Comparison of ENCODE assay signal across 1 cellular context in the genomic region with DNA sequence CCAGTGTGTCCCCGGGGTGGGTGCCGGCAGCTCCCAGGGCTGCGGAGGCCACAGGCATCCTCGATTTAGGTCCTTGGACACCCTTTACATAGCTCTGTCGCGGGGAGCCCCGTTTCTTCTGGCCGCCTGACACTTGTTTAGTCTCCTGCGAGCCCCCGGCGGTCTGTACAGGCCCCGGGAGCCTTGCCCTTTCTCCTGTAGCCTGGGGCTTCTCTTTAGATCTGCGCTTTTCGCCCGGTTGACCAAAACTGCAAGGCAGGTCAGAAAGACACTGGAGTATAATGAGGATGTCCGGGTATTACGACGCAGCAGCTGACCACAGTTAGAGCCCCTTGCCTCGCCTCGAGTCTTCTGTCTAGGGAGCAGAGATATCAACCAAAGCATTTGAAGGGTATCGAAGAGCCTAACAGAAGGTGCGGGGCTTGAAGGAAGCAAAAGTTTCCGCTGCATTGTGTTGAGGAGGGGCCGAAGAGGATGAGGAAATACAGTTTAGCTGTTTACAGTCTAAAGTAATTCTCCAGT.
TF ChIP-seq lines count a peak whose summit lies in the region.

No MANE protein-coding gene starts in this region.

TF ChIP-seq in K562, 482 proteins besides CTCF, POLR2A, EP300 and RAD21 (continued from another document):
- TF ChIP-seq, protein P1, sequence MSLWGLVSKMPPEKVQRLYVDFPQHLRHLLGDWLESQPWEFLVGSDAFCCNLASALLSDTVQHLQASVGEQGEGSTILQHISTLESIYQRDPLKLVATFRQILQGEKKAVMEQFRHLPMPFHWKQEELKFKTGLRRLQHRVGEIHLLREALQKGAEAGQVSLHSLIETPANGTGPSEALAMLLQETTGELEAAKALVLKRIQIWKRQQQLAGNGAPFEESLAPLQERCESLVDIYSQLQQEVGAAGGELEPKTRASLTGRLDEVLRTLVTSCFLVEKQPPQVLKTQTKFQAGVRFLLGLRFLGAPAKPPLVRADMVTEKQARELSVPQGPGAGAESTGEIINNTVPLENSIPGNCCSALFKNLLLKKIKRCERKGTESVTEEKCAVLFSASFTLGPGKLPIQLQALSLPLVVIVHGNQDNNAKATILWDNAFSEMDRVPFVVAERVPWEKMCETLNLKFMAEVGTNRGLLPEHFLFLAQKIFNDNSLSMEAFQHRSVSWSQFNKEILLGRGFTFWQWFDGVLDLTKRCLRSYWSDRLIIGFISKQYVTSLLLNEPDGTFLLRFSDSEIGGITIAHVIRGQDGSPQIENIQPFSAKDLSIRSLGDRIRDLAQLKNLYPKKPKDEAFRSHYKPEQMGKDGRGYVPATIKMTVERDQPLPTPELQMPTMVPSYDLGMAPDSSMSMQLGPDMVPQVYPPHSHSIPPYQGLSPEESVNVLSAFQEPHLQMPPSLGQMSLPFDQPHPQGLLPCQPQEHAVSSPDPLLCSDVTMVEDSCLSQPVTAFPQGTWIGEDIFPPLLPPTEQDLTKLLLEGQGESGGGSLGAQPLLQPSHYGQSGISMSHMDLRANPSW (CRISPR knock-in tag; IDR thresholded peaks at IDR 0.05), result peak; percentile 32; the same call in 1 of the 2 replicates
- peak; percentile 7; the same call in 1 of the 2 replicates for TF ChIP-seq NKRF (IDR thresholded peaks at IDR 0.05; ENCODE audit: borderline replicate concordance)
